ENCODE assay signal across 9 cellular contexts in genomic region chr11:130478204-130478701, GRCh38. TPM values are rescaled to one million over a fixed set of nuclear protein-coding genes. Genes with fewer than 3 reads are reported as not detected.
DNase-seq lines count a peak whose midpoint lies in the region; ATAC-seq and TF ChIP-seq lines count a peak whose summit lies in the region.
"Had no signal": no experiment of that assay in that cellular context is flagged by ENCODE, and none has a peak within 500 bp of the region (broad histone marks: within the 10 kb centered on the region; RNA-seq: fewer than 3 reads in every experiment).

No MANE protein-coding gene starts in this region.

- H3K36me3 ChIP-seq in skeletal muscle satellite cell (ENCODE audit: insufficient read depth, low read length): no peaks in the 10 kb centered on the region

- H3K4me1 Mint-ChIP-seq in activated T-helper 2 cell treated with anti-CD3 and anti-CD28 coated beads, Interferon-gamma antibody, Interleukin-2, Interleukin-4, amounts not matched to agents 10 μg/mL and 5 μg/mL and 100 μg/mL, durations not matched to agents 14 hours and 24 hours and 36 hours (ENCODE audit: low read depth): no peaks in the 10 kb centered on the region

- H3K4me3 Mint-ChIP-seq in activated T-helper 2 cell treated with anti-CD3 and anti-CD28 coated beads, Interferon-gamma antibody, Interleukin-2, Interleukin-4, amounts not matched to agents 10 μg/mL and 5 μg/mL and 100 μg/mL, durations not matched to agents 14 hours and 24 hours and 36 hours (ENCODE audit: low read depth): no peak overlapping the region

- no peaks in the 10 kb centered on the region for H3K36me3 Mint-ChIP-seq in activated T-helper 2 cell treated with anti-CD3 and anti-CD28 coated beads, Interferon-gamma antibody, Interleukin-2, Interleukin-4, amounts not matched to agents 10 μg/mL and 5 μg/mL and 100 μg/mL, durations not matched to agents 14 hours and 24 hours and 36 hours (ENCODE audit: low read depth)

- no peak for TF ChIP-seq CTCF in GM13977 (IDR thresholded peaks at IDR 0.05; ENCODE audit: extremely low read depth, insufficient read depth, missing control alignments)

- in situ Hi-C loops in GM13977 (cut with MboI; ENCODE audit: low pct_unique_long_range_greater_than_20kb, low sequenced_read_pairs, unreplicated experiment): no loop called here

- no peaks in the 10 kb centered on the region for H3K9me3 ChIP-seq in skeletal muscle satellite cell (replicated peaks; ENCODE audit: low read length)

- H3K27me3 ChIP-seq in skeletal muscle satellite cell (ENCODE audit: control insufficient read depth, insufficient read depth, low read length): no peaks in the 10 kb centered on the region

- peaks cover 4% of the 10 kb centered on the region for H3K27me3 Mint-ChIP-seq in activated T-helper 2 cell treated with anti-CD3 and anti-CD28 coated beads, Interferon-gamma antibody, Interleukin-2, Interleukin-4, amounts not matched to agents 10 μg/mL and 5 μg/mL and 100 μg/mL, durations not matched to agents 14 hours and 24 hours and 36 hours (ENCODE audit: low read depth)

- ATAC-seq in left cardiac atrium: peak; percentile 74 to 84
- ATAC-seq in HG03039 (IDR thresholded peaks at IDR 0.05; ENCODE audit: unreplicated experiment): no peak
- no peak for ATAC-seq in GM18868 (IDR thresholded peaks at IDR 0.05; ENCODE audit: unreplicated experiment)
- ATAC-seq in HG02610 (IDR thresholded peaks at IDR 0.05; ENCODE audit: unreplicated experiment): no peak
- no peak for ATAC-seq in GM21619 (IDR thresholded peaks at IDR 0.05; ENCODE audit: unreplicated experiment)

- intact Hi-C loops in activated T-helper 2 cell treated with anti-CD3 and anti-CD28 coated beads, Interferon-gamma antibody, Interleukin-2, Interleukin-4, amounts not matched to agents 10 μg/mL and 5 μg/mL and 100 μg/mL, durations not matched to agents 14 hours and 24 hours and 36 hours (cut with micrococcal nuclease): no loop called here
- intact Hi-C loops in left cardiac atrium (cut with DNase I): no loop called here

- DNase-seq in GM13977 (ENCODE audit: low spot score): peak; percentile 12
- peak; percentile 2 for DNase-seq in activated T-helper 2 cell treated with anti-CD3 and anti-CD28 coated beads, Interferon-gamma antibody, Interleukin-2, Interleukin-4, amounts not matched to agents 10 μg/mL and 5 μg/mL and 100 μg/mL, durations not matched to agents 14 hours and 24 hours and 36 hours (ENCODE audit: low spot score)
- DNase-seq in left cardiac atrium: peak; percentile 86
- DNase-seq: activated CD4-positive, alpha-beta T cell treated with anti-CD3 and anti-CD28 coated beads for 4 hours had no signal

- H3K4me3 ChIP-seq in skeletal muscle satellite cell (ENCODE audit: low read length): peak overlapping the region; percentile 4

- no peak overlapping the region for H3K27ac Mint-ChIP-seq in activated T-helper 2 cell treated with anti-CD3 and anti-CD28 coated beads, Interferon-gamma antibody, Interleukin-2, Interleukin-4, amounts not matched to agents 10 μg/mL and 5 μg/mL and 100 μg/mL, durations not matched to agents 14 hours and 24 hours and 36 hours

- H3K9ac ChIP-seq in skeletal muscle satellite cell (ENCODE audit: low read depth, low read length): peak overlapping the region; percentile 52

- no peaks in the 10 kb centered on the region for H3K9me3 Mint-ChIP-seq in activated T-helper 2 cell treated with anti-CD3 and anti-CD28 coated beads, Interferon-gamma antibody, Interleukin-2, Interleukin-4, amounts not matched to agents 10 μg/mL and 5 μg/mL and 100 μg/mL, durations not matched to agents 14 hours and 24 hours and 36 hours

- peak overlapping the region; percentile 72 for H3K4me2 ChIP-seq in skeletal muscle satellite cell (ENCODE audit: low read length)

- peaks cover 54% of the 10 kb centered on the region for H3K4me1 ChIP-seq in skeletal muscle satellite cell (ENCODE audit: control insufficient read depth, insufficient read depth, low read length)

RNA-seq across cellular contexts. Expression of gene ADAMTS15, which starts 29.8 kb away (rescaled TPM):
- not detected in 2 replicates for total RNA-seq in activated T-helper 2 cell treated with anti-CD3 and anti-CD28 coated beads, Interferon-gamma antibody, Interleukin-2, Interleukin-4, amounts not matched to agents 10 μg/mL and 5 μg/mL and 100 μg/mL, durations not matched to agents 14 hours and 24 hours and 36 hours
- 10 to 100 TPM; 29.8 to 32.0 TPM for total RNA-seq in left cardiac atrium
- total RNA-seq in skeletal muscle satellite cell (2012; rRNA removed): 15.5 and 45.9 TPM in 2 replicates

RNA-seq across cellular contexts. Expression of gene ADAMTS8, which starts 49.8 kb away (rescaled TPM):
- not detected in 2 replicates for total RNA-seq in activated T-helper 2 cell treated with anti-CD3 and anti-CD28 coated beads, Interferon-gamma antibody, Interleukin-2, Interleukin-4, amounts not matched to agents 10 μg/mL and 5 μg/mL and 100 μg/mL, durations not matched to agents 14 hours and 24 hours and 36 hours
- total RNA-seq in left cardiac atrium: 10 to 100 TPM in 1 of 2 donors, 1 to 10 TPM in 1; 3.3 to 53.0 TPM
- under 0.01 and 0.25 TPM in 2 replicates for total RNA-seq in skeletal muscle satellite cell (2012; rRNA removed)

Comparison
In these comparisons a context has a peak if more than half of its experiments do, and no peak if none do; other contexts are left out.
1. DNase-seq: peak in every context shown above with its lines; median percentile 86 in left cardiac atrium; 12 in GM13977; 2 in activated T-helper 2 cell treated with anti-CD3 and anti-CD28 coated beads, Interferon-gamma antibody, Interleukin-2, Interleukin-4, amounts not matched to agents 10 μg/mL and 5 μg/mL and 100 μg/mL, durations not matched to agents 14 hours and 24 hours and 36 hours.
2. ATAC-seq: peak in left cardiac atrium (2 of 2); none in HG03039 (single experiment), GM18868 (single experiment), HG02610 (single experiment) and GM21619 (single experiment).
3. RNA of gene ADAMTS15, which starts 29.8 kb away (total RNA-seq): 29.8 to 32.0 TPM in left cardiac atrium; not detected in activated T-helper 2 cell treated with anti-CD3 and anti-CD28 coated beads, Interferon-gamma antibody, Interleukin-2, Interleukin-4, amounts not matched to agents 10 μg/mL and 5 μg/mL and 100 μg/mL, durations not matched to agents 14 hours and 24 hours and 36 hours; every median in the first group is over 10 times any median in the second.